ENCODE assay signal across 24 cellular contexts in the genomic region with DNA sequence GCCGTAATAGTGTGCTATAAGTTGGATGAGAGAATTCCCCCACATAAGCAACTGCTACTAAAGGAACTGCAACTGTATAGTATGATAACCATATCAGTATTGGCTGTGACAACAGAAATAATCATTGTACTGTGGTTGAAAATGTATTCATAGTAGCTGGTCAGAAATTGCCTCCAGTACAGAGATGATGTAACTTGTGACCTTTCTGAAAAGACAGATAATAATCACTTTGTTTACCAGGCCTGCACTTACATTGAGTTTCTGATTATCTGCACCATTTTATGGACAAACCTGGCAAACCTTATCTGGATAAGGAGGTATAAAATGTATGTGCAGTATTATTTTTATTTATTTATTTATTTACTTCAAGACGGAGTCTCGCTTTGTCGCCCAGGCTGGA. TPM values are rescaled to one million over a fixed set of nuclear protein-coding genes. Genes with fewer than 3 reads are reported as not detected.
DNase-seq lines count a peak whose midpoint lies in the region; ATAC-seq, FAIRE-seq and TF ChIP-seq lines count a peak whose summit lies in the region.
"Had no signal": no experiment of that assay in that cellular context is flagged by ENCODE, and none has a peak within 500 bp of the region (broad histone marks: within the 10 kb centered on the region; RNA-seq: fewer than 3 reads in every experiment).

No MANE protein-coding gene starts in this region.

- SMC1A ChIA-PET in GM12878 (lab: Charles Lee; ENCODE audit: uncharacterized antibody, unreplicated experiment) = no interaction called here

- in situ Hi-C loops in GM12878 (cut with MboI) (no loop called here), GM13976 (cut with MboI; ENCODE audit: low sequenced_read_pairs, unreplicated experiment) (no loop called here)

- no peak for TF ChIP-seq EP300 in GM12878 (IDR thresholded peaks at IDR 0.05; ENCODE audit: borderline replicate concordance in 1 of 2, control insufficient read depth in 1 of 2, low read depth in 2 of 2, low read length in 2 of 2)

- CTCF ChIA-PET in GM12878 (lab: Yijun Ruan, JAX) = no interaction called here

- no peak overlapping the region for H3K4me2 ChIP-seq in GM12878 (ENCODE audit: control insufficient read depth, insufficient read depth)
- H3K4me2 ChIP-seq: BLaER1 had no signal

- H3K27me3 ChIP-seq in GM12878 (replicated peaks in 1 of 2; ENCODE audit: control insufficient read depth in 2 of 2, insufficient read depth in 2 of 2, low read length in 1 of 2) = no peaks in the 10 kb centered on the region
- H3K27me3 ChIP-seq: BLaER1 had no signal

- no peak overlapping the region for H3K4me3 ChIP-seq in GM12878
- H3K4me3 ChIP-seq: BLaER1 had no signal

- no peak overlapping the region for H3K27ac ChIP-seq in GM12878 (ENCODE audit: control insufficient read depth, insufficient read depth)
- H3K27ac ChIP-seq: BLaER1 had no signal

- H3K9me3 ChIP-seq in GM12878 (replicated peaks; ENCODE audit: control insufficient read depth, insufficient read depth, low read length) = no peaks in the 10 kb centered on the region
- H3K9me3 ChIP-seq: BE2C, BLaER1, Caco-2 had no signal

- WGBS in GM12878 (ENCODE audit: insufficient coverage, insufficient replicate concordance, low lambda C conversion rate, missing lambda C conversion rate) = 89% methylated on average over 4 of the region's 4 CpGs

- no peak overlapping the region for H3K9ac ChIP-seq in GM12878 (ENCODE audit: control insufficient read depth, insufficient read depth, low read length)
- H3K9ac ChIP-seq: BLaER1 had no signal

- TF ChIP-seq RAD21 in GM12878 (IDR thresholded peaks at IDR 0.05; ENCODE audit: insufficient read depth, low read depth, low read length) = no peak

- no peak for FAIRE-seq in GM12878 (lab: Jason Lieb, UNC)
- FAIRE-seq: A204.1, D721Med, G401.6, GM12891, GM18507 had no signal

- RAD21 ChIA-PET in GM12878 (lab: Charles Lee; ENCODE audit: unreplicated experiment) = no interaction called here

- H4K20me1 ChIP-seq in GM12878 (ENCODE audit: control insufficient read depth, insufficient read depth) = no peaks in the 10 kb centered on the region
- H4K20me1 ChIP-seq: BLaER1 had no signal

- no peak for TF ChIP-seq CTCF in GM12878 (IDR thresholded peaks at IDR 0.05 in 2 of 3, conservative IDR thresholded peaks at IDR 0.05 in 1 of 3; ENCODE audit: control insufficient read depth in 2 of 3, extremely low read depth in 1 of 3, insufficient read depth in 1 of 3, low read depth in 3 of 3, low read length in 3 of 3)
- no peak for TF ChIP-seq CTCF in GM13976 (IDR thresholded peaks at IDR 0.05; ENCODE audit: borderline replicate concordance, control extremely low read depth, extremely low read depth, insufficient read depth, missing control alignments)

- H3K36me3 ChIP-seq in GM12878 (ENCODE audit: control insufficient read depth in 2 of 2, insufficient read depth in 2 of 2, low read length in 1 of 2) = no peaks in the 10 kb centered on the region
- H3K36me3 ChIP-seq: BE2C, BLaER1 had no signal

- intact Hi-C loops in GM12878 (cut with micrococcal nuclease; ENCODE audit: unreplicated experiment) = no loop called here

- peak; percentile 46 for ATAC-seq in GM12878

- H3K4me1 ChIP-seq in GM12878 (ENCODE audit: control insufficient read depth, insufficient read depth, low read length) = no peaks in the 10 kb centered on the region
- H3K4me1 ChIP-seq: BE2C, BLaER1 had no signal

- no peaks in the 10 kb centered on the region for H3K79me2 ChIP-seq in GM12878 (ENCODE audit: control insufficient read depth, insufficient read depth, low read length)

- TF ChIP-seq POLR2A in GM12878 (IDR thresholded peaks at IDR 0.05; ENCODE audit: low read depth, low read length) = no peak

- POLR2A ChIA-PET in GM12878 (lab: Charles Lee) = no interaction called here

- BruUV-seq in GM12878 (replicated peaks; lab: Mats Ljungman, UMichigan) = no TSS peak

- no peak overlapping the region for H2AFZ ChIP-seq in GM12878 (ENCODE audit: control insufficient read depth, low read depth, low read length)

- DNase-seq in OCI-M1 (lab: John Stamatoyannopoulos, UW) = peak; percentile 38
- DNase-seq in GM12878 (ENCODE audit: low read depth, low spot score) = no peak
- peak; percentile 59 for DNase-seq in foreskin melanocyte
- DNase-seq in GM13976 (ENCODE audit: low spot score) = no peak
- no peak for DNase-seq in GF-D8 (lab: John Stamatoyannopoulos, UW)
- no peak for DNase-seq in stimulated activated naive CD4-positive, alpha-beta T cell treated with Interleukin-2 at 50 U/mL for 16 hours (lab: John Stamatoyannopoulos, UW)
- DNase-seq: 8988T; ACHN; BE2C; C1 segment of cervical spinal cord; Caco-2; Calu3; CD4-positive, alpha-beta memory T cell; CD4-positive, CD25-positive, alpha-beta regulatory T cell; CD8-positive, alpha-beta memory T cell; DMS79 treated with DMSO at 0.1 percent for 48 hours had no signal

TF ChIP-seq in GM12878, 131 proteins besides CTCF, POLR2A, EP300 and RAD21:
- TF ChIP-seq PAX8 (IDR thresholded peaks at IDR 0.05) = no peak
- no peak for TF ChIP-seq CHD4 (IDR thresholded peaks at IDR 0.05)
- no peak for TF ChIP-seq CREM (IDR thresholded peaks at IDR 0.05; ENCODE audit: low read depth)
- TF ChIP-seq, protein P1, sequence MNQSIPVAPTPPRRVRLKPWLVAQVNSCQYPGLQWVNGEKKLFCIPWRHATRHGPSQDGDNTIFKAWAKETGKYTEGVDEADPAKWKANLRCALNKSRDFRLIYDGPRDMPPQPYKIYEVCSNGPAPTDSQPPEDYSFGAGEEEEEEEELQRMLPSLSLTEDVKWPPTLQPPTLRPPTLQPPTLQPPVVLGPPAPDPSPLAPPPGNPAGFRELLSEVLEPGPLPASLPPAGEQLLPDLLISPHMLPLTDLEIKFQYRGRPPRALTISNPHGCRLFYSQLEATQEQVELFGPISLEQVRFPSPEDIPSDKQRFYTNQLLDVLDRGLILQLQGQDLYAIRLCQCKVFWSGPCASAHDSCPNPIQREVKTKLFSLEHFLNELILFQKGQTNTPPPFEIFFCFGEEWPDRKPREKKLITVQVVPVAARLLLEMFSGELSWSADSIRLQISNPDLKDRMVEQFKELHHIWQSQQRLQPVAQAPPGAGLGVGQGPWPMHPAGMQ (IDR thresholded peaks at IDR 0.05; ENCODE audit: borderline replicate concordance) = no peak
- TF ChIP-seq WRNIP1 (IDR thresholded peaks at IDR 0.05; ENCODE audit: borderline replicate concordance, low read depth, low read length) = no peak
- TF ChIP-seq, protein P2, sequence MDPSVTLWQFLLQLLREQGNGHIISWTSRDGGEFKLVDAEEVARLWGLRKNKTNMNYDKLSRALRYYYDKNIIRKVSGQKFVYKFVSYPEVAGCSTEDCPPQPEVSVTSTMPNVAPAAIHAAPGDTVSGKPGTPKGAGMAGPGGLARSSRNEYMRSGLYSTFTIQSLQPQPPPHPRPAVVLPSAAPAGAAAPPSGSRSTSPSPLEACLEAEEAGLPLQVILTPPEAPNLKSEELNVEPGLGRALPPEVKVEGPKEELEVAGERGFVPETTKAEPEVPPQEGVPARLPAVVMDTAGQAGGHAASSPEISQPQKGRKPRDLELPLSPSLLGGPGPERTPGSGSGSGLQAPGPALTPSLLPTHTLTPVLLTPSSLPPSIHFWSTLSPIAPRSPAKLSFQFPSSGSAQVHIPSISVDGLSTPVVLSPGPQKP (IDR thresholded peaks at IDR 0.05; ENCODE audit: low read depth, low read length) = no peak

RNA-seq across cellular contexts. Expression of a gene that starts 19.0 kb away (rescaled TPM):
- 0.40 TPM in 1 of 2 replicates, not detected in the other for total RNA-seq in GM12878 (2013; cell fraction: nucleolus; rRNA removed)
- total RNA-seq in GM12878 (2014; rRNA removed) = 0.05 and 0.11 TPM in 2 replicates
- total RNA-seq in GM12878 (2014; rRNA removed; fragmentation: Illumina TruSeq; extraction: Trizol) = not detected in 2 replicates
- not detected in 2 replicates for total RNA-seq in GM12878 (2021)
- polyA plus RNA-seq in GM12878 (2011; ENCODE audit: low read depth) = not detected
- 0.04 TPM in 1 of 2 replicates, not detected in the other for polyA plus RNA-seq in GM12878 (2011; rRNA removed)
- not detected in 2 replicates for polyA plus RNA-seq in GM12878 (2011; cell fraction: cytosol; rRNA removed)
- polyA plus RNA-seq in GM12878 (2011; cell fraction: nucleus; rRNA removed) = not detected in 2 replicates
- polyA plus RNA-seq in GM12878 (2012) = not detected in 2 replicates
- 0.06 TPM in 1 of 2 replicates, not detected in the other for polyA plus RNA-seq in GM12878 (2014; fragmentation: Illumina TruSeq; extraction: Trizol)
- not detected for polyA plus RNA-seq in GM12878 (2014; fragmentation: Nextera tagmentation; extraction: Ambion mirVana)
- polyA plus RNA-seq in GM12878 (2014; rRNA removed) = not detected in 2 replicates
- polyA plus RNA-seq in GM12878 (2016; fragmentation: Nextera tagmentation; extraction: Ambion mirVana) = under 1 TPM in 1 of 2 experiments, not detected in 1; 0.24 TPM
- 0.29 TPM in 1 of 2 replicates, not detected in the other for polyA minus RNA-seq in GM12878 (2011; rRNA and poly(A)+ RNA removed)
- polyA minus RNA-seq in GM12878 (2011; cell fraction: cytosol; rRNA and poly(A)+ RNA removed) = not detected in 2 replicates
- polyA minus RNA-seq in GM12878 (2011; cell fraction: nucleus; rRNA and poly(A)+ RNA removed) = not detected in 2 replicates
- total RNA-seq: A673; Caco-2; CD4-positive, CD25-positive, alpha-beta regulatory T cell; CD8-positive, alpha-beta memory T cell had no signal
- polyA plus RNA-seq: CD14-positive monocyte; CD4-positive, alpha-beta memory T cell; CD4-positive, CD25-positive, alpha-beta regulatory T cell; CD8-positive, alpha-beta memory T cell had no signal

RNA-seq across cellular contexts. Expression of a gene that starts 46.0 kb away (rescaled TPM):
- 18.4 and 21.0 TPM in 2 replicates for total RNA-seq in GM12878 (2013; cell fraction: nucleolus; rRNA removed)
- total RNA-seq in GM12878 (2014; rRNA removed) (7.1 and 8.5 TPM in 2 replicates), GM12878 (2014; rRNA removed; fragmentation: Illumina TruSeq; extraction: Trizol) (9.5 and 10.0 TPM in 2 replicates), GM12878 (2021) (6.8 and 7.8 TPM in 2 replicates)
- 5.8 TPM for polyA plus RNA-seq in GM12878 (2011; ENCODE audit: low read depth)
- polyA plus RNA-seq in GM12878 (2011; rRNA removed) (25.0 and 34.1 TPM in 2 replicates), GM12878 (2014; fragmentation: Illumina TruSeq; extraction: Trizol) (9.6 and 13.9 TPM in 2 replicates), GM12878 (2014; fragmentation: Nextera tagmentation; extraction: Ambion mirVana) (10 to 100 TPM; 15.1 to 28.0 TPM), GM12878 (2014; rRNA removed) (8.8 and 9.8 TPM in 2 replicates), GM12878 (2016; fragmentation: Nextera tagmentation; extraction: Ambion mirVana) (10 to 100 TPM; 15.3 to 17.1 TPM)
- 6.4 and 7.0 TPM in 2 replicates for polyA plus RNA-seq in GM12878 (2011; cell fraction: cytosol; rRNA removed)
- 15.1 and 16.9 TPM in 2 replicates for polyA plus RNA-seq in GM12878 (2011; cell fraction: nucleus; rRNA removed)
- polyA plus RNA-seq in GM12878 (2012) = 7.4 and 8.5 TPM in 2 replicates
- polyA minus RNA-seq in GM12878 (2011; rRNA and poly(A)+ RNA removed) = 6.5 and 8.2 TPM in 2 replicates
- 3.0 and 4.0 TPM in 2 replicates for polyA minus RNA-seq in GM12878 (2011; cell fraction: cytosol; rRNA and poly(A)+ RNA removed)
- 5.0 and 6.8 TPM in 2 replicates for polyA minus RNA-seq in GM12878 (2011; cell fraction: nucleus; rRNA and poly(A)+ RNA removed)

Comparison
In these comparisons a context has a peak if more than half of its experiments do, and no peak if none do; other contexts are left out.
1. DNase-seq: peak in OCI-M1 (single experiment) and foreskin melanocyte (single experiment); none in GM12878 (single experiment), GM13976 (single experiment), GF-D8 (single experiment) and stimulated activated naive CD4-positive, alpha-beta T cell treated with Interleukin-2 at 50 U/mL for 16 hours (single experiment).